ENCODE assay signal across 13 cellular contexts in genomic region chr11:47489395-47489755, GRCh38. TPM values are rescaled to one million over a fixed set of nuclear protein-coding genes. Genes with fewer than 3 reads are reported as not detected.
DNase-seq lines count a peak whose midpoint lies in the region; ATAC-seq and TF ChIP-seq lines count a peak whose summit lies in the region.
"Had no signal": no experiment of that assay in that cellular context is flagged by ENCODE, and none has a peak within 500 bp of the region (broad histone marks: within the 10 kb centered on the region; RNA-seq: fewer than 3 reads in every experiment).

No MANE protein-coding gene starts in this region.

- intact Hi-C loops in activated T-helper 2 cell treated with anti-CD3 and anti-CD28 coated beads, Interferon-gamma antibody, Interleukin-2, Interleukin-4, amounts not matched to agents 10 μg/mL and 5 μg/mL and 100 μg/mL, durations not matched to agents 14 hours and 24 hours and 36 hours (cut with micrococcal nuclease) = no loop called here
- intact Hi-C loops in left lung (cut with DNase I) = loop anchor here (10.0 kb wide), 2 partner anchors 65 to 75 kb away; partner anchors contain the start of genes CELF1 (in 1 of the 2) and PTPMT1 (in 1 of the 2)
- intact Hi-C loops in upper lobe of right lung (cut with DNase I) = no loop called here
- intact Hi-C loops in head of caudate nucleus (cut with DNase I) = no loop called here

- no peak for ATAC-seq in stimulated activated naive CD8-positive, alpha-beta T cell treated with anti-CD3 and anti-CD28 coated beads, Interleukin-15, amount 100 ng/mL, for 72 hours
- ATAC-seq in left lung (no peak), upper lobe of right lung (no peak), GM21737 (IDR thresholded peaks at IDR 0.05; ENCODE audit: unreplicated experiment) (no peak)
- ATAC-seq: stimulated activated naive B cell treated with anti-CD40 and anti-IgM and Interleukin-4, amounts not matched to agents 10 μg/mL and 1 μg/mL and 100 μg/mL, for 72 hours had no signal

- H3K4me1 ChIP-seq in left lung (peaks cover 3 to 25% of the 10 kb centered on the region in 2 donors), upper lobe of right lung (peaks cover 25% of the 10 kb centered on the region)
- H3K4me1 ChIP-seq: uterus had no signal

- TF ChIP-seq CTCF in left lung (IDR thresholded peaks at IDR 0.05) (no peak), upper lobe of right lung (IDR thresholded peaks at IDR 0.05) (no peak), type B pancreatic cell (conservative IDR thresholded peaks at IDR 0.05) (no peak)

- peaks cover under 1 to 42% of the 10 kb centered on the region in 2 donors for H3K36me3 ChIP-seq in left lung
- H3K36me3 ChIP-seq in upper lobe of right lung = peaks cover 45% of the 10 kb centered on the region
- H3K36me3 ChIP-seq: uterus had no signal

- H3K27ac ChIP-seq in left lung (peak overlapping the region; percentile 34 to 60), upper lobe of right lung (peak overlapping the region; percentile 7)
- H3K27ac ChIP-seq: uterus had no signal

- H3K4me3 ChIP-seq in left lung (no peak overlapping the region), upper lobe of right lung (no peak overlapping the region)
- H3K4me3 ChIP-seq: uterus had no signal

- H3K9me3 ChIP-seq in left lung (no peaks in the 10 kb centered on the region), upper lobe of right lung (no peaks in the 10 kb centered on the region)
- H3K9me3 ChIP-seq: uterus had no signal

- no peaks in the 10 kb centered on the region for H3K27me3 ChIP-seq in left lung
- no peaks in the 10 kb centered on the region for H3K27me3 ChIP-seq in upper lobe of right lung
- H3K27me3 ChIP-seq: uterus had no signal

- H3K4me3 Mint-ChIP-seq in stimulated activated naive CD8-positive, alpha-beta T cell treated with anti-CD3 and anti-CD28 coated beads, Interleukin-15, Interleukin-2, amounts not matched to agents 100 ng/mL and 50 ng/mL, for 24 hours = no peak overlapping the region
- H3K4me3 Mint-ChIP-seq in stimulated activated naive CD8-positive, alpha-beta T cell treated with anti-CD3 and anti-CD28 coated beads, Interleukin-15, amount 100 ng/mL, for 72 hours = no peak overlapping the region
- H3K4me3 Mint-ChIP-seq in activated T-helper 2 cell treated with anti-CD3 and anti-CD28 coated beads, Interferon-gamma antibody, Interleukin-2, Interleukin-4, amounts not matched to agents 10 μg/mL and 5 μg/mL and 100 μg/mL, durations not matched to agents 14 hours and 24 hours and 36 hours (ENCODE audit: low read depth) = no peak overlapping the region
- no peak overlapping the region for H3K4me3 Mint-ChIP-seq in type B pancreatic cell
- H3K4me3 Mint-ChIP-seq: B cell; stimulated activated naive B cell treated with anti-CD40 and anti-IgM and Interleukin-4, amounts not matched to agents 10 μg/mL and 1 μg/mL and 100 μg/mL, for 72 hours had no signal

- DNase-seq in stimulated activated naive CD8-positive, alpha-beta T cell treated with anti-CD3 and anti-CD28 coated beads, Interleukin-15, amount 100 ng/mL, for 72 hours = no peak
- no peak for DNase-seq in activated T-helper 2 cell treated with anti-CD3 and anti-CD28 coated beads, Interferon-gamma antibody, Interleukin-2, Interleukin-4, amounts not matched to agents 10 μg/mL and 5 μg/mL and 100 μg/mL, durations not matched to agents 14 hours and 24 hours and 36 hours (ENCODE audit: low spot score)
- DNase-seq in left lung (no peak), upper lobe of right lung (no peak), head of caudate nucleus (no peak), type B pancreatic cell (ENCODE audit: extremely low spot score, unreplicated experiment) (no peak)
- DNase-seq: NCI-H1048; stimulated activated naive B cell treated with anti-CD40 and anti-IgM and Interleukin-4, amounts not matched to agents 10 μg/mL and 1 μg/mL and 100 μg/mL, for 72 hours; uterus had no signal

- H3K4me1 Mint-ChIP-seq in stimulated activated naive CD8-positive, alpha-beta T cell treated with anti-CD3 and anti-CD28 coated beads, Interleukin-15, Interleukin-2, amounts not matched to agents 100 ng/mL and 50 ng/mL, for 24 hours (ENCODE audit: low read depth) = peaks cover 39% of the 10 kb centered on the region
- peaks cover 16% of the 10 kb centered on the region for H3K4me1 Mint-ChIP-seq in stimulated activated naive CD8-positive, alpha-beta T cell treated with anti-CD3 and anti-CD28 coated beads, Interleukin-15, amount 100 ng/mL, for 72 hours
- H3K4me1 Mint-ChIP-seq in activated T-helper 2 cell treated with anti-CD3 and anti-CD28 coated beads, Interferon-gamma antibody, Interleukin-2, Interleukin-4, amounts not matched to agents 10 μg/mL and 5 μg/mL and 100 μg/mL, durations not matched to agents 14 hours and 24 hours and 36 hours (ENCODE audit: low read depth) = peaks cover 16% of the 10 kb centered on the region
- H3K4me1 Mint-ChIP-seq in type B pancreatic cell (ENCODE audit: unreplicated experiment) = no peaks in the 10 kb centered on the region

- H3K36me3 Mint-ChIP-seq in stimulated activated naive CD8-positive, alpha-beta T cell treated with anti-CD3 and anti-CD28 coated beads, Interleukin-15, Interleukin-2, amounts not matched to agents 100 ng/mL and 50 ng/mL, for 24 hours (ENCODE audit: low read depth) = peaks cover 54% of the 10 kb centered on the region
- peaks cover 59% of the 10 kb centered on the region for H3K36me3 Mint-ChIP-seq in activated T-helper 2 cell treated with anti-CD3 and anti-CD28 coated beads, Interferon-gamma antibody, Interleukin-2, Interleukin-4, amounts not matched to agents 10 μg/mL and 5 μg/mL and 100 μg/mL, durations not matched to agents 14 hours and 24 hours and 36 hours (ENCODE audit: low read depth)
- H3K36me3 Mint-ChIP-seq in type B pancreatic cell = peaks cover 24% of the 10 kb centered on the region

- peak overlapping the region; percentile 37 for H3K27ac Mint-ChIP-seq in stimulated activated naive CD8-positive, alpha-beta T cell treated with anti-CD3 and anti-CD28 coated beads, Interleukin-15, Interleukin-2, amounts not matched to agents 100 ng/mL and 50 ng/mL, for 24 hours
- no peak overlapping the region for H3K27ac Mint-ChIP-seq in stimulated activated naive CD8-positive, alpha-beta T cell treated with anti-CD3 and anti-CD28 coated beads, Interleukin-15, amount 100 ng/mL, for 72 hours
- peak overlapping the region; percentile 40 for H3K27ac Mint-ChIP-seq in activated T-helper 2 cell treated with anti-CD3 and anti-CD28 coated beads, Interferon-gamma antibody, Interleukin-2, Interleukin-4, amounts not matched to agents 10 μg/mL and 5 μg/mL and 100 μg/mL, durations not matched to agents 14 hours and 24 hours and 36 hours
- no peak overlapping the region for H3K27ac Mint-ChIP-seq in type B pancreatic cell
- H3K27ac Mint-ChIP-seq: B cell; stimulated activated naive B cell treated with anti-CD40 and anti-IgM and Interleukin-4, amounts not matched to agents 10 μg/mL and 1 μg/mL and 100 μg/mL, for 72 hours had no signal

- no peaks in the 10 kb centered on the region for H3K27me3 Mint-ChIP-seq in stimulated activated naive CD8-positive, alpha-beta T cell treated with anti-CD3 and anti-CD28 coated beads, Interleukin-15, Interleukin-2, amounts not matched to agents 100 ng/mL and 50 ng/mL, for 24 hours
- no peaks in the 10 kb centered on the region for H3K27me3 Mint-ChIP-seq in stimulated activated naive CD8-positive, alpha-beta T cell treated with anti-CD3 and anti-CD28 coated beads, Interleukin-15, amount 100 ng/mL, for 72 hours
- no peaks in the 10 kb centered on the region for H3K27me3 Mint-ChIP-seq in activated T-helper 2 cell treated with anti-CD3 and anti-CD28 coated beads, Interferon-gamma antibody, Interleukin-2, Interleukin-4, amounts not matched to agents 10 μg/mL and 5 μg/mL and 100 μg/mL, durations not matched to agents 14 hours and 24 hours and 36 hours (ENCODE audit: low read depth)
- no peaks in the 10 kb centered on the region for H3K27me3 Mint-ChIP-seq in type B pancreatic cell
- H3K27me3 Mint-ChIP-seq: B cell; stimulated activated naive B cell treated with anti-CD40 and anti-IgM and Interleukin-4, amounts not matched to agents 10 μg/mL and 1 μg/mL and 100 μg/mL, for 72 hours had no signal

- H3K9me3 Mint-ChIP-seq in stimulated activated naive CD8-positive, alpha-beta T cell treated with anti-CD3 and anti-CD28 coated beads, Interleukin-15, Interleukin-2, amounts not matched to agents 100 ng/mL and 50 ng/mL, for 24 hours = no peaks in the 10 kb centered on the region
- H3K9me3 Mint-ChIP-seq in stimulated activated naive CD8-positive, alpha-beta T cell treated with anti-CD3 and anti-CD28 coated beads, Interleukin-15, amount 100 ng/mL, for 72 hours = no peaks in the 10 kb centered on the region
- no peaks in the 10 kb centered on the region for H3K9me3 Mint-ChIP-seq in activated T-helper 2 cell treated with anti-CD3 and anti-CD28 coated beads, Interferon-gamma antibody, Interleukin-2, Interleukin-4, amounts not matched to agents 10 μg/mL and 5 μg/mL and 100 μg/mL, durations not matched to agents 14 hours and 24 hours and 36 hours
- H3K9me3 Mint-ChIP-seq in type B pancreatic cell = no peaks in the 10 kb centered on the region
- H3K9me3 Mint-ChIP-seq: stimulated activated naive B cell treated with anti-CD40 and anti-IgM and Interleukin-4, amounts not matched to agents 10 μg/mL and 1 μg/mL and 100 μg/mL, for 72 hours had no signal

RNA-seq across cellular contexts. Expression of gene RAPSN, which starts 40.4 kb away (rescaled TPM):
- 0.18 and 1.3 TPM in 2 replicates for total RNA-seq in activated T-helper 2 cell treated with anti-CD3 and anti-CD28 coated beads, Interferon-gamma antibody, Interleukin-2, Interleukin-4, amounts not matched to agents 10 μg/mL and 5 μg/mL and 100 μg/mL, durations not matched to agents 14 hours and 24 hours and 36 hours
- total RNA-seq in left lung = 1 to 10 TPM in 1 of 2 donors, under 1 TPM in 1; 0.79 to 1.0 TPM
- 0.64 TPM for total RNA-seq in upper lobe of right lung
- 0.19 and 0.39 TPM in 2 replicates for total RNA-seq in type B pancreatic cell (ENCODE audit: low replicate concordance)
- total RNA-seq: RPMI7951 had no signal

Comparison
In these comparisons a context has a peak if more than half of its experiments do, and no peak if none do; other contexts are left out.
1. H3K27ac Mint-ChIP-seq: peak in stimulated activated naive CD8-positive, alpha-beta T cell treated with anti-CD3 and anti-CD28 coated beads, Interleukin-15, Interleukin-2, amounts not matched to agents 100 ng/mL and 50 ng/mL, for 24 hours (single experiment) and activated T-helper 2 cell treated with anti-CD3 and anti-CD28 coated beads, Interferon-gamma antibody, Interleukin-2, Interleukin-4, amounts not matched to agents 10 μg/mL and 5 μg/mL and 100 μg/mL, durations not matched to agents 14 hours and 24 hours and 36 hours (single experiment); none in stimulated activated naive CD8-positive, alpha-beta T cell treated with anti-CD3 and anti-CD28 coated beads, Interleukin-15, amount 100 ng/mL, for 72 hours (0 of 2) and type B pancreatic cell (single experiment).
2. intact Hi-C loops: an anchor here in left lung (10.0 kb wide); none called in activated T-helper 2 cell treated with anti-CD3 and anti-CD28 coated beads, Interferon-gamma antibody, Interleukin-2, Interleukin-4, amounts not matched to agents 10 μg/mL and 5 μg/mL and 100 μg/mL, durations not matched to agents 14 hours and 24 hours and 36 hours, upper lobe of right lung and head of caudate nucleus.